Comparison of ENCODE assay signal across 9 cellular contexts in the genomic region with DNA sequence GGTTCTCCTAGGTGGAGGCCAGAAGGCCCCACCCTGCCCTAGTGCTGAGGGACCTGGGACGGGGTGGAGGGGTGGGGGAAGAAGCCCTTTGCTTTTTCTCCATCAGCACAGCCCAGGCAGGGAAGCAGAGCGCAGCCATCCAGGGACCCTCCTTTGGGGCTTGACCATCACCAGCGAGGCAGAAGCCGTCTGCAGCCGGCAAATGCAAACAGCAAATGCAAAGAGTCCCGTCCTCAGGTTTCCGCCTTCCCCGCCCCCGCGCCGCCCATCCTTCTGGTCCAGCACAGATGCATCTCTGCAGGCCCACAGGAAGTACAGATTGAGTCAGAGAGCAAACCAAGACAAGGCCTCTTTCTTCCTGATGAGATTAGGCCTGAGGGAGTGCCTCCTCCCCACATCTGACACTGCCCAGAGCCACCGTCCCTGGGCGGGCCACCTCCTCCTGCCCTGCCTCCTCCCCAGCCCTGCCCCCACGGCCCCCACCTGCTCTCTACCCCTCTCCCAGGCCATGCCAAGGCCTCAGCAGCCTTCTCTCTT. TPM values are rescaled to one million over a fixed set of nuclear protein-coding genes. Genes with fewer than 3 reads are reported as not detected.
DNase-seq lines count a peak whose midpoint lies in the region; ATAC-seq and TF ChIP-seq lines count a peak whose summit lies in the region.
"Had no signal": no experiment of that assay in that cellular context is flagged by ENCODE, and none has a peak within 500 bp of the region (broad histone marks: within the 10 kb centered on the region; RNA-seq: fewer than 3 reads in every experiment).

No MANE protein-coding gene starts in this region.

- DNase-seq in GM10248 (ENCODE audit: extremely low spot score) (peak; percentile 93), foreskin keratinocyte (peak in 1 of 2 donors; percentile 48), D341Med (ENCODE audit: low spot score) (no peak), DMS53 treated with DMSO at 0.1 percent for 48 hours (lab: John Stamatoyannopoulos, UW; ENCODE audit: unreplicated experiment) (no peak)
- peak; percentile 17 for DNase-seq in activated CD4-positive, alpha-beta T cell treated with anti-CD3 and anti-CD28 coated beads, Interleukin-2, amount 50 U/mL, for 1 hour
- peak; percentile 32 for DNase-seq in stimulated activated CD8-positive, alpha-beta memory T cell treated with anti-CD3 and anti-CD28 coated beads, Interleukin-4, amount 100 ng/mL, for 24 hours (ENCODE audit: low read depth)

- TF ChIP-seq CTCF in GM10248 (IDR thresholded peaks at IDR 0.05; ENCODE audit: control extremely low read depth, extremely low read depth, low read depth, missing control alignments) (no peak), foreskin keratinocyte (conservative IDR thresholded peaks at IDR 0.05) (no peak)

- POLR2A ChIA-PET in GM10248 (lab: Yijun Ruan, JAX): no interaction called here

- peaks cover 11% of the 10 kb centered on the region for H3K4me1 ChIP-seq in foreskin keratinocyte

- CTCF ChIA-PET in GM10248 (lab: Yijun Ruan, JAX): interaction anchor here (0.9 to 1.3 kb wide), 2 partner anchors 10 to 12 kb away, joined by 3 to 4 read pairs; no protein-coding TSS in a partner anchor

- ATAC-seq in GM21423 (IDR thresholded peaks at IDR 0.05; ENCODE audit: unreplicated experiment): peak; percentile 67
- peak; percentile 99 for ATAC-seq in HG03565 (IDR thresholded peaks at IDR 0.05; ENCODE audit: unreplicated experiment)
- ATAC-seq in foreskin keratinocyte: peak; percentile 86

- peak overlapping the region; percentile 75 for H3K27ac ChIP-seq in foreskin keratinocyte

- no peaks in the 10 kb centered on the region for H3K27me3 ChIP-seq in foreskin keratinocyte
- H3K27me3 ChIP-seq: tibial nerve had no signal

RNA-seq across cellular contexts. Expression of gene CORO2A, which starts 23.4 kb away (rescaled TPM):
- 37.0 and 39.3 TPM in 2 replicates for total RNA-seq in foreskin keratinocyte
- polyA plus RNA-seq in foreskin keratinocyte: 12.9 and 15.6 TPM in 2 replicates

RNA-seq across cellular contexts. Expression of gene TRIM14, which starts 50.0 kb away (rescaled TPM):
- 32.1 and 35.0 TPM in 2 replicates for total RNA-seq in foreskin keratinocyte
- polyA plus RNA-seq in foreskin keratinocyte: 19.8 and 20.0 TPM in 2 replicates

Comparison
In these comparisons a context has a peak if more than half of its experiments do, and no peak if none do; other contexts are left out.
1. DNase-seq: peak in GM10248 (single experiment), activated CD4-positive, alpha-beta T cell treated with anti-CD3 and anti-CD28 coated beads, Interleukin-2, amount 50 U/mL, for 1 hour (single experiment) and stimulated activated CD8-positive, alpha-beta memory T cell treated with anti-CD3 and anti-CD28 coated beads, Interleukin-4, amount 100 ng/mL, for 24 hours (single experiment); none in D341Med (single experiment) and DMS53 treated with DMSO at 0.1 percent for 48 hours (single experiment).
2. Peak in every context shown above with its lines, with median percentiles within 50 percentile points of each other: ATAC-seq.